ENCODE assay signal across 8 cellular contexts in the genomic region with DNA sequence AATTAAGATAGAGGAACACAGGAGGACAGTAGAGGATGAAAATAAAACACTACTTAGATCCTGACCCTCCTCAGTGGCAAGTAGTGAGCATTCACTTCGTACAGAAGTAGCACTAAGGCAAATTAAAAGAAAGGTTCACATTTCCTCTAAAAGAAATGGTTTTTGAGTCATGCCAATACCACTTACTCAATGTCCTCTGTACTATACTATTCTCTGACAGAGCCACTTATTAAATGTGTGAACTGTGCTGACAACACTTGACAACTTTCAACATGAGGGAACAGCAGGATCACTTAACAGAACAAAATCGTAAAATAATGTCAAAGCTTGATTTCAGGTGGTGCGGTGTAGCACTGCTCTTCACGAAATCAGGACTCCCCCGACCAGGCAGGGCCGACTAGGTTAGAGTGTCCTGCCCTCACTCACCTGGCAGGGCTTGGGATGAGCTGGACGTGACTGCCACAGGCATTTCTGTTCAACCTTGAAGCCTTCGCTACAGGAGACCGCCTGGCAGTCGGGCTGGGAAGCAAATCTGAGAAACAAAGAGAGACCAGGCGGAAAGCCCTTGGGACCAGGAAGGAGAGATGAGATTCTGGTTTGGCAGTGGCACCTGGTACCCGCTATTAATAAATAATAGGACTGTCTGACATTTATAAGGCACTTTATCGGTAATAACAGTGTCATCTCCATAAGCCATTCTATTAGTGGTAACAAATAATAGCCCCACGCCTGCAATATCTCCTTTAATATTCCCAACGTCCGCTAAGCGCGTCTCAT. TPM values are rescaled to one million over a fixed set of nuclear protein-coding genes. Genes with fewer than 3 reads are reported as not detected.
DNase-seq lines count a peak whose midpoint lies in the region; ATAC-seq and TF ChIP-seq lines count a peak whose summit lies in the region.

No MANE protein-coding gene starts in this region.

- H3K4me1 Mint-ChIP-seq in CD4-positive, alpha-beta T cell (ENCODE audit: low read depth), result peaks cover 22% of the 10 kb centered on the region
- peaks cover 9% of the 10 kb centered on the region for H3K4me1 Mint-ChIP-seq in nephron progenitor cell

- H3K36me3 ChIP-seq in MG63, result no peaks in the 10 kb centered on the region

- peak overlapping the region; percentile 57 for H3K4me3 Mint-ChIP-seq in CD4-positive, alpha-beta T cell
- peak overlapping the region; percentile 88 for H3K4me3 Mint-ChIP-seq in nephron progenitor cell

- ATAC-seq in CD4-positive, alpha-beta T cell (ENCODE audit: poor library complexity), result no peak
- ATAC-seq in GM21619 (IDR thresholded peaks at IDR 0.05; ENCODE audit: unreplicated experiment), result no peak
- no peak for ATAC-seq in GM21367 (IDR thresholded peaks at IDR 0.05; ENCODE audit: unreplicated experiment)

- TF ChIP-seq CTCF in CD4-positive, alpha-beta T cell (IDR thresholded peaks at IDR 0.05), result no peak
- TF ChIP-seq CTCF in nephron progenitor cell (IDR thresholded peaks at IDR 0.05) (no peak), GM10248 (IDR thresholded peaks at IDR 0.05; ENCODE audit: control extremely low read depth, extremely low read depth, low read depth, missing control alignments) (no peak)

- peaks cover 34% of the 10 kb centered on the region for H3K27me3 Mint-ChIP-seq in CD4-positive, alpha-beta T cell
- peaks cover 72% of the 10 kb centered on the region for H3K27me3 Mint-ChIP-seq in nephron progenitor cell (ENCODE audit: low read depth, poor library complexity)

- POLR2A ChIA-PET in CD4-positive, alpha-beta T cell (lab: Charles Lee), result interaction anchor here (0.6 to 2.0 kb wide), 2 partner anchors 172 to 174 kb away, joined by 4 to 5 read pairs; a partner anchor contains a TSS
- POLR2A ChIA-PET in GM10248 (lab: Yijun Ruan, JAX), result no interaction called here

- DNase-seq in CD4-positive, alpha-beta T cell, result no peak
- DNase-seq in MG63, result no peak
- peak; percentile 32 for DNase-seq in cerebellum (ENCODE audit: low spot score)
- DNase-seq in nephron progenitor cell, result no peak
- DNase-seq in GM10248 (ENCODE audit: extremely low spot score), result no peak
- no peak for DNase-seq in HuH-7.5 (ENCODE audit: low spot score)

- H3K36me3 Mint-ChIP-seq in CD4-positive, alpha-beta T cell (ENCODE audit: low read depth), result no peaks in the 10 kb centered on the region
- no peaks in the 10 kb centered on the region for H3K36me3 Mint-ChIP-seq in nephron progenitor cell (ENCODE audit: low read depth)

- H3K27ac ChIP-seq in CD4-positive, alpha-beta T cell (ENCODE audit: low read depth, low read length), result no peak overlapping the region

- peak overlapping the region; percentile 38 for H3K4me3 ChIP-seq in MG63

- CTCF ChIA-PET in CD4-positive, alpha-beta T cell (lab: Charles Lee), result no interaction called here
- CTCF ChIA-PET in GM10248 (lab: Yijun Ruan, JAX), result interaction anchor here (0.8 to 4.3 kb wide), 8 partner anchors 12 to 137 kb away, joined by 3 to 34 read pairs (median 4); no protein-coding TSS in a partner anchor

- intact Hi-C loops in CD4-positive, alpha-beta T cell (cut with DNase I, micrococcal nuclease), result loop anchor here in 1 of 2 experiments (5.0 kb wide), 1 partner anchor 136 kb away; no protein-coding TSS in a partner anchor

- no peak overlapping the region for H3K27ac Mint-ChIP-seq in CD4-positive, alpha-beta T cell
- no peak overlapping the region for H3K27ac Mint-ChIP-seq in nephron progenitor cell

- H3K9me3 ChIP-seq in CD4-positive, alpha-beta T cell (ENCODE audit: control insufficient read depth, low read length), result no peaks in the 10 kb centered on the region
- H3K9me3 ChIP-seq in MG63, result no peaks in the 10 kb centered on the region

- H3K9me3 Mint-ChIP-seq in CD4-positive, alpha-beta T cell, result no peaks in the 10 kb centered on the region
- no peaks in the 10 kb centered on the region for H3K9me3 Mint-ChIP-seq in nephron progenitor cell

- peaks cover 11% of the 10 kb centered on the region for H3K27me3 ChIP-seq in CD4-positive, alpha-beta T cell (ENCODE audit: control insufficient read depth, insufficient read depth, low read length)
- H3K27me3 ChIP-seq in MG63, result peaks cover 24% of the 10 kb centered on the region

RNA-seq across cellular contexts. Expression of a gene that starts 0.6 kb away (rescaled TPM):
- total RNA-seq in CD4-positive, alpha-beta T cell, result under 1 TPM; 0.22 to 0.31 TPM
- total RNA-seq in MG63 (2014; rRNA removed; shearing (Covaris generic); ENCODE audit: low replicate concordance), result 0.03 TPM in 1 of 2 replicates, not detected in the other
- total RNA-seq in cerebellum, result 6.4 TPM
